In the genomic region with DNA sequence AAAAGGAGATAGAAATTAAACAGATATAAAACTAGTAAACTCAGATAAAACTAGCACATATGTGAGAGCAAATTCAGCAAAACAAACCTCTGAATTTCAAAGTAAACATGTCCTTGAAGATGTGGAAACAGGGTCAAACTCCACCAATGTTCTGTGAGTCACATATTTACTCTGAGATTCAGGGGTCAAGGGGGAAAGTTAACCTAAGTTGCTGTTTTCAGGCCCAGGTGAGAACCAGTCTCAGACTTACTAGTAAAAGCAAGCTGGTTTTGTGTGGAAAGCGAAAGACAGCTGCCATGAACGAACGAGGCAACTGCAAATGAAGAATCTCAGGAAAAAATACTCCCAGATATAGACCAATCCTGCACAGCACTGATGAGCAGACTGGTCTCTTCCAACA, we compare ENCODE assay signal across 1 cellular context.
TF ChIP-seq lines count a peak whose summit lies in the region.

No MANE protein-coding gene starts in this region.

TF ChIP-seq in HepG2, 621 proteins besides CTCF, POLR2A, EP300 and RAD21 (continued from another document and continues in another):
- TF ChIP-seq ZNF710 (CRISPR knock-in tag; IDR thresholded peaks at IDR 0.05; ENCODE audit: borderline replicate concordance) (peak; percentile 55; the same call in 1 of the 2 replicates), SYNCRIP (IDR thresholded peaks at IDR 0.05; ENCODE audit: insufficient read depth, low read depth, low read length) (no peak), E2F5 (CRISPR knock-in tag; conservative IDR thresholded peaks at IDR 0.05) (no peak), PHF21A (CRISPR knock-in tag; IDR thresholded peaks at IDR 0.05) (peak; percentile 74), BORCS8-MEF2B (CRISPR knock-in tag; IDR thresholded peaks at IDR 0.05) (no peak), SOX5 (CRISPR knock-in tag; IDR thresholded peaks at IDR 0.05; ENCODE audit: borderline replicate concordance) (peak; percentile 90), ZNF335 (CRISPR knock-in tag; IDR thresholded peaks at IDR 0.05) (0 out of 2 replicates have a peak, but pooled peaks have one; percentile 48), ARID4A (CRISPR knock-in tag; IDR thresholded peaks at IDR 0.05; ENCODE audit: borderline replicate concordance) (no peak; the same call in 1 of the 2 replicates), SMAD3 (CRISPR knock-in tag; IDR thresholded peaks at IDR 0.05) (peak; percentile 89), GFI1 (CRISPR knock-in tag; IDR thresholded peaks at IDR 0.05; ENCODE audit: borderline replicate concordance) (peak; percentile 82), ELK4 (CRISPR knock-in tag; IDR thresholded peaks at IDR 0.05; ENCODE audit: borderline replicate concordance) (no peak), HMG20B (CRISPR knock-in tag; conservative IDR thresholded peaks at IDR 0.05) (peak; percentile 83; the same call in 1 of the 2 replicates), ZNF44 (CRISPR knock-in tag; IDR thresholded peaks at IDR 0.05) (no peak), DRAP1 (CRISPR knock-in tag; IDR thresholded peaks at IDR 0.05) (peak; percentile 74), AFF4 (CRISPR knock-in tag; IDR thresholded peaks at IDR 0.05) (no peak), U2AF1 (optimal IDR thresholded peaks at IDR 0.05; ENCODE audit: low read depth, low read length) (no peak), ZNF225 (CRISPR knock-in tag; IDR thresholded peaks at IDR 0.05) (no peak), AHR (CRISPR knock-in tag; IDR thresholded peaks at IDR 0.05) (no peak; the same call in 1 of the 2 replicates), RFXANK (CRISPR knock-in tag; IDR thresholded peaks at IDR 0.05) (0 out of 2 replicates have a peak, but pooled peaks have one; percentile 56), MTA3 (CRISPR knock-in tag; IDR thresholded peaks at IDR 0.05) (no peak), ZNF775 (CRISPR knock-in tag; IDR thresholded peaks at IDR 0.05; ENCODE audit: borderline replicate concordance) (no peak), ARNTL (CRISPR knock-in tag; IDR thresholded peaks at IDR 0.05) (peak; percentile 45; the same call in 1 of the 2 replicates), ZNF512B (CRISPR knock-in tag; IDR thresholded peaks at IDR 0.05; ENCODE audit: borderline replicate concordance) (peak; percentile 91; the same call in 1 of the 2 replicates), SOX13 (IDR thresholded peaks at IDR 0.05) (peak; percentile 78), SOX13 (CRISPR knock-in tag; conservative IDR thresholded peaks at IDR 0.05 in 1 of 2, IDR thresholded peaks at IDR 0.05 in 1 of 2) (peak in 1 of 2 experiments; percentile 94; a peak in 2 of 4 replicates), ZKSCAN8 (CRISPR knock-in tag; IDR thresholded peaks at IDR 0.05; ENCODE audit: borderline replicate concordance) (peak; percentile 79; the same call in 1 of the 2 replicates), XBP1 (CRISPR knock-in tag; IDR thresholded peaks at IDR 0.05) (peak; percentile 80; the same call in 1 of the 2 replicates), MTF1 (CRISPR knock-in tag; IDR thresholded peaks at IDR 0.05) (no peak), HHEX (CRISPR knock-in tag; IDR thresholded peaks at IDR 0.05) (peak; percentile 74)
- TF ChIP-seq, protein P1, sequence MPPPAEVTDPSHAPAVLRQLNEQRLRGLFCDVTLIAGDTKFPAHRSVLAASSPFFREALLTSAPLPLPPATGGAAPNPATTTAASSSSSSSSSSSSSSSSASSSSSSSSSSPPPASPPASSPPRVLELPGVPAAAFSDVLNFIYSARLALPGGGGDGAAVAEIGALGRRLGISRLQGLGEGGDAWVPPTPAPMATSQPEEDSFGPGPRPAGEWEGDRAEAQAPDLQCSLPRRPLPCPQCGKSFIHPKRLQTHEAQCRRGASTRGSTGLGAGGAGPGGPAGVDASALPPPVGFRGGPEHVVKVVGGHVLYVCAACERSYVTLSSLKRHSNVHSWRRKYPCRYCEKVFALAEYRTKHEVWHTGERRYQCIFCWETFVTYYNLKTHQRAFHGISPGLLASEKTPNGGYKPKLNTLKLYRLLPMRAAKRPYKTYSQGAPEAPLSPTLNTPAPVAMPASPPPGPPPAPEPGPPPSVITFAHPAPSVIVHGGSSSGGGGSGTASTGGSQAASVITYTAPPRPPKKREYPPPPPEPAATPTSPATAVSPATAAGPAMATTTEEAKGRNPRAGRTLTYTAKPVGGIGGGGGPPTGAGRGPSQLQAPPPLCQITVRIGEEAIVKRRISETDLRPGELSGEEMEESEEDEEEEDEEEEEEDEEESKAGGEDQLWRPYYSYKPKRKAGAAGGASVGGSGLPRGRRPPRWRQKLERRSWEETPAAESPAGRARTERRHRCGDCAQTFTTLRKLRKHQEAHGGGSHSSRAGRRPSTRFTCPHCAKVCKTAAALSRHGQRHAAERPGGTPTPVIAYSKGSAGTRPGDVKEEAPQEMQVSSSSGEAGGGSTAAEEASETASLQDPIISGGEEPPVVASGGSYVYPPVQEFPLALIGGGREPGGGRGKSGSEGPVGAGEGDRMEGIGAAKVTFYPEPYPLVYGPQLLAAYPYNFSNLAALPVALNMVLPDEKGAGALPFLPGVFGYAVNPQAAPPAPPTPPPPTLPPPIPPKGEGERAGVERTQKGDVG (CRISPR knock-in tag; IDR thresholded peaks at IDR 0.05; ENCODE audit: borderline replicate concordance), result no peak
- TF ChIP-seq, protein P2, sequence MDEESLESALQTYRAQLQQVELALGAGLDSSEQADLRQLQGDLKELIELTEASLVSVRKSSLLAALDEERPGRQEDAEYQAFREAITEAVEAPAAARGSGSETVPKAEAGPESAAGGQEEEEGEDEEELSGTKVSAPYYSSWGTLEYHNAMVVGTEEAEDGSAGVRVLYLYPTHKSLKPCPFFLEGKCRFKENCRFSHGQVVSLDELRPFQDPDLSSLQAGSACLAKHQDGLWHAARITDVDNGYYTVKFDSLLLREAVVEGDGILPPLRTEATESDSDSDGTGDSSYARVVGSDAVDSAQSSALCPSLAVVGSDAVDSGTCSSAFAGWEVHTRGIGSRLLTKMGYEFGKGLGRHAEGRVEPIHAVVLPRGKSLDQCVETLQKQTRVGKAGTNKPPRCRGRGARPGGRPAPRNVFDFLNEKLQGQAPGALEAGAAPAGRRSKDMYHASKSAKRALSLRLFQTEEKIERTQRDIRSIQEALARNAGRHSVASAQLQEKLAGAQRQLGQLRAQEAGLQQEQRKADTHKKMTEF (CRISPR knock-in tag; IDR thresholded peaks at IDR 0.05), result peak; percentile 96
- TF ChIP-seq, protein P3, sequence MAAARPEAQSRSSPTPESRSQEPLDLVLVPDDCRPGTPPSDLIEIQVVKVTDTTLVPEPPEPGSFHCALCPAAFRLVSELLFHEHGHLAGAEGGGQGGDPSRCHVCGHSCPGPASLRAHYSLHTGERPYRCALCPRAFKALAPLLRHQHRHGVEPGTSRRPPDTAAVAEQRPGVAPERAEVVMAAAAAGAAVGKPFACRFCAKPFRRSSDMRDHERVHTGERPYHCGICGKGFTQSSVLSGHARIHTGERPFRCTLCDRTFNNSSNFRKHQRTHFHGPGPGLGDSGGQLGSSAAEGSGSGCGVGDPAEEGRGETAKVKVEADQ (CRISPR knock-in tag; IDR thresholded peaks at IDR 0.05; ENCODE audit: borderline replicate concordance), result 0 out of 2 replicates have a peak, but pooled peaks have one; percentile 23
